ENCODE assay signal across 2 cellular contexts in genomic region chr19:44109458-44109857, GRCh38.
TF ChIP-seq lines count a peak whose summit lies in the region.

No MANE protein-coding gene starts in this region.

TF ChIP-seq in A549, 52 proteins besides CTCF, POLR2A, EP300 and RAD21:
- TF ChIP-seq HOXB13 (CRISPR knock-in tag; IDR thresholded peaks at IDR 0.05; ENCODE audit: low read depth) (no peak), SMC3 (IDR thresholded peaks at IDR 0.05) (no peak), CBX2 (IDR thresholded peaks at IDR 0.05; ENCODE audit: borderline replicate concordance, low read depth) (no peak), KDM1A (IDR thresholded peaks at IDR 0.05; ENCODE audit: low read depth) (no peak), MAX (IDR thresholded peaks at IDR 0.05) (no peak), KDM5A (IDR thresholded peaks at IDR 0.05) (no peak), ESRRA (IDR thresholded peaks at IDR 0.05; ENCODE audit: borderline replicate concordance, low read length) (no peak), HEYL (CRISPR knock-in tag; IDR thresholded peaks at IDR 0.05) (no peak), TP53 (CRISPR knock-in tag; IDR thresholded peaks at IDR 0.05) (no peak), MAFK (IDR thresholded peaks at IDR 0.05; ENCODE audit: partially characterized antibody) (no peak)
- TF ChIP-seq, protein P1, sequence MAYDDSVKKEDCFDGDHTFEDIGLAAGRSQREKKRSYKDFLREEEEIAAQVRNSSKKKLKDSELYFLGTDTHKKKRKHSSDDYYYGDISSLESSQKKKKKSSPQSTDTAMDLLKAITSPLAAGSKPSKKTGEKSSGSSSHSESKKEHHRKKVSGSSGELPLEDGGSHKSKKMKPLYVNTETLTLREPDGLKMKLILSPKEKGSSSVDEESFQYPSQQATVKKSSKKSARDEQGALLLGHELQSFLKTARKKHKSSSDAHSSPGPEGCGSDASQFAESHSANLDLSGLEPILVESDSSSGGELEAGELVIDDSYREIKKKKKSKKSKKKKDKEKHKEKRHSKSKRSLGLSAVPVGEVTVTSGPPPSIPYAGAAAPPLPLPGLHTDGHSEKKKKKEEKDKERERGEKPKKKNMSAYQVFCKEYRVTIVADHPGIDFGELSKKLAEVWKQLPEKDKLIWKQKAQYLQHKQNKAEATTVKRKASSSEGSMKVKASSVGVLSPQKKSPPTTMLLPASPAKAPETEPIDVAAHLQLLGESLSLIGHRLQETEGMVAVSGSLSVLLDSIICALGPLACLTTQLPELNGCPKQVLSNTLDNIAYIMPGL (CRISPR knock-in tag; IDR thresholded peaks at IDR 0.05; ENCODE audit: borderline replicate concordance): no peak
TF ChIP-seq in A549: peak in this region for 0.

TF ChIP-seq in K562, 482 proteins besides CTCF, POLR2A, EP300 and RAD21:
- TF ChIP-seq, protein P2, sequence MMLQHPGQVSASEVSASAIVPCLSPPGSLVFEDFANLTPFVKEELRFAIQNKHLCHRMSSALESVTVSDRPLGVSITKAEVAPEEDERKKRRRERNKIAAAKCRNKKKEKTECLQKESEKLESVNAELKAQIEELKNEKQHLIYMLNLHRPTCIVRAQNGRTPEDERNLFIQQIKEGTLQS (IDR thresholded peaks at IDR 0.05): 0 out of 2 replicates have a peak, but pooled peaks have one; percentile 12
- TF ChIP-seq, protein P2 (CRISPR knock-in tag; conservative IDR thresholded peaks at IDR 0.05): no peak
- TF ChIP-seq CBX3 (IDR thresholded peaks at IDR 0.05; ENCODE audit: borderline replicate concordance in 1 of 2, low read length in 2 of 2) (no peak), SRSF1 (IDR thresholded peaks at IDR 0.05; ENCODE audit: low read depth, low read length) (no peak), ZNF347 (CRISPR knock-in tag; IDR thresholded peaks at IDR 0.05; ENCODE audit: low read depth) (no peak)
